ENCODE assay signal across 8 cellular contexts in genomic region chr6:158803733-158804143, GRCh38. TPM values are rescaled to one million over a fixed set of nuclear protein-coding genes. Genes with fewer than 3 reads are reported as not detected.
DNase-seq lines count a peak whose midpoint lies in the region; ATAC-seq and TF ChIP-seq lines count a peak whose summit lies in the region.

No MANE protein-coding gene starts in this region.

- intact Hi-C loops in adrenal gland (cut with DNase I), result no loop called here

- peak overlapping the region; percentile 34; the same call in 1 of the 2 replicates for H3K9ac ChIP-seq in MM.1S (ENCODE audit: low read length)

- peaks cover 9% of the 10 kb centered on the region for H3F3A ChIP-seq in MM.1S (ENCODE audit: insufficient read depth, low read length)

- H3K9me2 ChIP-seq in MM.1S (replicated peaks; ENCODE audit: insufficient read depth, low read length), result no peaks in the 10 kb centered on the region

- peaks cover 92% of the 10 kb centered on the region for H3K79me2 ChIP-seq in MM.1S (ENCODE audit: low read length)

- H3K4me3 Mint-ChIP-seq in memory B cell, result peak overlapping the region; percentile 75

- H2AFZ ChIP-seq in MM.1S (ENCODE audit: low read length), result no peak overlapping the region

- no peaks in the 10 kb centered on the region; the same call in 1 of the 2 replicates for H3K36me3 ChIP-seq in MM.1S (replicated peaks; ENCODE audit: insufficient read depth, low read length)
- no peaks in the 10 kb centered on the region for H3K36me3 ChIP-seq in adrenal gland (replicated peaks in 1 of 2)

- no peaks in the 10 kb centered on the region for H3K9me3 Mint-ChIP-seq in memory B cell

- peak in 1 of 2 donors; percentile 27 for TF ChIP-seq POLR2A in adrenal gland (IDR thresholded peaks at IDR 0.05)

- H4K20me1 ChIP-seq in MM.1S (ENCODE audit: insufficient read depth, low read length), result no peaks in the 10 kb centered on the region; the same call in 1 of the 2 replicates

- no peaks in the 10 kb centered on the region for H3K27me3 ChIP-seq in MM.1S (replicated peaks; ENCODE audit: insufficient read depth, low read length)
- no peaks in the 10 kb centered on the region for H3K27me3 ChIP-seq in adrenal gland

- no peaks in the 10 kb centered on the region for H3K27me3 Mint-ChIP-seq in memory B cell

- H3K9me3 ChIP-seq in MM.1S (replicated peaks; ENCODE audit: insufficient read depth, low read length) (no peaks in the 10 kb centered on the region), adrenal gland (replicated peaks in 1 of 3) (no peaks in the 10 kb centered on the region)

- peak overlapping the region; percentile 11; the same call in 1 of the 2 replicates for H3K4me3 ChIP-seq in MM.1S (ENCODE audit: low read length)
- peak overlapping the region in 1 of 4 donors; percentile 21 for H3K4me3 ChIP-seq in adrenal gland

- H3K4me1 ChIP-seq in MM.1S (ENCODE audit: low read length) (peaks cover 16% of the 10 kb centered on the region), adrenal gland (replicated peaks in 1 of 2) (peaks cover 56 to 79% of the 10 kb centered on the region in 2 donors)

- DNase-seq in NK-92 treated with Interleukin-12 subunit alpha and Interleukin-12 subunit beta, amount 100 ng/mL, for 24 hours (lab: John Stamatoyannopoulos, UW), result peak; percentile 23
- DNase-seq in NK-92 (lab: John Stamatoyannopoulos, UW; ENCODE audit: unreplicated experiment), result no peak
- peak; percentile 53 for DNase-seq in MM.1S
- DNase-seq in adrenal gland, result no peak
- no peak for DNase-seq in memory B cell (ENCODE audit: low spot score in 2 of 2)
- DNase-seq in middle frontal gyrus (ENCODE audit: extremely low spot score, low spot score), result no peak
- DNase-seq in HuH-7.5 (ENCODE audit: low spot score), result no peak

- H3K36me3 Mint-ChIP-seq in memory B cell, result peaks cover 21% of the 10 kb centered on the region

- TF ChIP-seq CTCF in MM.1S (IDR thresholded peaks at IDR 0.05; ENCODE audit: low read length), result no peak
- no peak for TF ChIP-seq CTCF in adrenal gland (IDR thresholded peaks at IDR 0.05)

- peak overlapping the region; percentile 98 for H3K27ac Mint-ChIP-seq in memory B cell

- H3K4me1 Mint-ChIP-seq in memory B cell, result peaks cover 72% of the 10 kb centered on the region

- peak overlapping the region; percentile 87 for H3K27ac ChIP-seq in MM.1S (ENCODE audit: low read length)
- H3K27ac ChIP-seq in adrenal gland, result peak overlapping the region in 4 of 5 donors; percentile 56 to 92 (median 84)

- ATAC-seq in GM21576 (IDR thresholded peaks at IDR 0.05; ENCODE audit: unreplicated experiment) (peak; percentile 75), memory B cell (ENCODE audit: low read depth) (peak; percentile 62)

- peak overlapping the region; percentile 78 for H3K4me2 ChIP-seq in MM.1S (ENCODE audit: low read depth, low read length)

- 15 to 32% (median 21%) methylated on average over 5 of the region's 5 CpGs for WGBS in adrenal gland, 4 donors

RNA-seq across cellular contexts. Expression of gene EZR, which starts 15.4 kb away (rescaled TPM):
- 100 to 1,000 TPM; 215 to 476 (median 409) TPM for total RNA-seq in adrenal gland
- 100 to 1,000 TPM in 2 of 3 donors, 10 to 100 TPM in 1; 80.3 to 355 (median 132) TPM for polyA plus RNA-seq in adrenal gland

Comparison
In these comparisons a context has a peak if more than half of its experiments do, and no peak if none do; other contexts are left out.
1. DNase-seq: peak in NK-92 treated with Interleukin-12 subunit alpha and Interleukin-12 subunit beta, amount 100 ng/mL, for 24 hours (single experiment) and MM.1S (single experiment); none in NK-92 (single experiment), adrenal gland (0 of 7), memory B cell (0 of 2), middle frontal gyrus (single experiment) and HuH-7.5 (single experiment).